ENCODE assay signal across 1 cellular context in genomic region chr21:39012314-39013230, GRCh38.
TF ChIP-seq lines count a peak whose summit lies in the region.

No MANE protein-coding gene starts in this region.

TF ChIP-seq in HEK293, 187 proteins besides CTCF, POLR2A, EP300 and RAD21 (continued from another document):
- TF ChIP-seq TSHZ1 (tag by site-specific recombination; IDR thresholded peaks at IDR 0.05; ENCODE audit: borderline replicate concordance) (no peak), ZNF148 (tag by site-specific recombination; IDR thresholded peaks at IDR 0.05; ENCODE audit: borderline replicate concordance) (peak; percentile 12; the same call in 1 of the 2 replicates), ZNF544 (tag by site-specific recombination; IDR thresholded peaks at IDR 0.05) (0 out of 2 replicates have a peak, but pooled peaks have one; percentile 16), ZNF155 (tag by site-specific recombination; IDR thresholded peaks at IDR 0.05) (peak; percentile 69; the same call in 1 of the 2 replicates), ZNF37A (tag by site-specific recombination; IDR thresholded peaks at IDR 0.05) (no peak), ZSCAN4 (tag by site-specific recombination; IDR thresholded peaks at IDR 0.05) (peak; percentile 81)
TF ChIP-seq in HEK293: peak in this region for 11.
